In genomic region chr1:2097386-2098300, GRCh38 we compare ENCODE assay signal across 1 cellular context.
TF ChIP-seq lines count a peak whose summit lies in the region.

No MANE protein-coding gene starts in this region.

TF ChIP-seq in K562, 482 proteins besides CTCF, POLR2A, EP300 and RAD21:
- TF ChIP-seq ZNF280A (IDR thresholded peaks at IDR 0.05; ENCODE audit: low read depth, partially characterized antibody) = peak; percentile 39
- TF ChIP-seq CBX2 (IDR thresholded peaks at IDR 0.05; ENCODE audit: insufficient read depth, low read length, poor library complexity, severe bottlenecking) = no peak
- no peak for TF ChIP-seq SNIP1 (IDR thresholded peaks at IDR 0.05; ENCODE audit: low read depth)
- TF ChIP-seq CBX5 (IDR thresholded peaks at IDR 0.05; ENCODE audit: borderline replicate concordance, low read depth) = peak; percentile 67; the same call in 1 of the 2 replicates
- TF ChIP-seq, protein P1, sequence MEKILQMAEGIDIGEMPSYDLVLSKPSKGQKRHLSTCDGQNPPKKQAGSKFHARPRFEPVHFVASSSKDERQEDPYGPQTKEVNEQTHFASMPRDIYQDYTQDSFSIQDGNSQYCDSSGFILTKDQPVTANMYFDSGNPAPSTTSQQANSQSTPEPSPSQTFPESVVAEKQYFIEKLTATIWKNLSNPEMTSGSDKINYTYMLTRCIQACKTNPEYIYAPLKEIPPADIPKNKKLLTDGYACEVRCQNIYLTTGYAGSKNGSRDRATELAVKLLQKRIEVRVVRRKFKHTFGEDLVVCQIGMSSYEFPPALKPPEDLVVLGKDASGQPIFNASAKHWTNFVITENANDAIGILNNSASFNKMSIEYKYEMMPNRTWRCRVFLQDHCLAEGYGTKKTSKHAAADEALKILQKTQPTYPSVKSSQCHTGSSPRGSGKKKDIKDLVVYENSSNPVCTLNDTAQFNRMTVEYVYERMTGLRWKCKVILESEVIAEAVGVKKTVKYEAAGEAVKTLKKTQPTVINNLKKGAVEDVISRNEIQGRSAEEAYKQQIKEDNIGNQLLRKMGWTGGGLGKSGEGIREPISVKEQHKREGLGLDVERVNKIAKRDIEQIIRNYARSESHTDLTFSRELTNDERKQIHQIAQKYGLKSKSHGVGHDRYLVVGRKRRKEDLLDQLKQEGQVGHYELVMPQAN (IDR thresholded peaks at IDR 0.05; ENCODE audit: borderline replicate concordance) = no peak
- TF ChIP-seq FOXA3 (CRISPR knock-in tag; conservative IDR thresholded peaks at IDR 0.05 in 1 of 2, IDR thresholded peaks at IDR 0.05 in 1 of 2) = no peak
- no peak for TF ChIP-seq ZNF232 (CRISPR knock-in tag; IDR thresholded peaks at IDR 0.05)
- no peak for TF ChIP-seq MBD1 (CRISPR knock-in tag; IDR thresholded peaks at IDR 0.05)
- no peak for TF ChIP-seq RAD51 (IDR thresholded peaks at IDR 0.05; ENCODE audit: borderline replicate concordance, low read depth)
- TF ChIP-seq MXI1 (IDR thresholded peaks at IDR 0.05; ENCODE audit: low read depth, low read length) = no peak
- TF ChIP-seq, protein P2, sequence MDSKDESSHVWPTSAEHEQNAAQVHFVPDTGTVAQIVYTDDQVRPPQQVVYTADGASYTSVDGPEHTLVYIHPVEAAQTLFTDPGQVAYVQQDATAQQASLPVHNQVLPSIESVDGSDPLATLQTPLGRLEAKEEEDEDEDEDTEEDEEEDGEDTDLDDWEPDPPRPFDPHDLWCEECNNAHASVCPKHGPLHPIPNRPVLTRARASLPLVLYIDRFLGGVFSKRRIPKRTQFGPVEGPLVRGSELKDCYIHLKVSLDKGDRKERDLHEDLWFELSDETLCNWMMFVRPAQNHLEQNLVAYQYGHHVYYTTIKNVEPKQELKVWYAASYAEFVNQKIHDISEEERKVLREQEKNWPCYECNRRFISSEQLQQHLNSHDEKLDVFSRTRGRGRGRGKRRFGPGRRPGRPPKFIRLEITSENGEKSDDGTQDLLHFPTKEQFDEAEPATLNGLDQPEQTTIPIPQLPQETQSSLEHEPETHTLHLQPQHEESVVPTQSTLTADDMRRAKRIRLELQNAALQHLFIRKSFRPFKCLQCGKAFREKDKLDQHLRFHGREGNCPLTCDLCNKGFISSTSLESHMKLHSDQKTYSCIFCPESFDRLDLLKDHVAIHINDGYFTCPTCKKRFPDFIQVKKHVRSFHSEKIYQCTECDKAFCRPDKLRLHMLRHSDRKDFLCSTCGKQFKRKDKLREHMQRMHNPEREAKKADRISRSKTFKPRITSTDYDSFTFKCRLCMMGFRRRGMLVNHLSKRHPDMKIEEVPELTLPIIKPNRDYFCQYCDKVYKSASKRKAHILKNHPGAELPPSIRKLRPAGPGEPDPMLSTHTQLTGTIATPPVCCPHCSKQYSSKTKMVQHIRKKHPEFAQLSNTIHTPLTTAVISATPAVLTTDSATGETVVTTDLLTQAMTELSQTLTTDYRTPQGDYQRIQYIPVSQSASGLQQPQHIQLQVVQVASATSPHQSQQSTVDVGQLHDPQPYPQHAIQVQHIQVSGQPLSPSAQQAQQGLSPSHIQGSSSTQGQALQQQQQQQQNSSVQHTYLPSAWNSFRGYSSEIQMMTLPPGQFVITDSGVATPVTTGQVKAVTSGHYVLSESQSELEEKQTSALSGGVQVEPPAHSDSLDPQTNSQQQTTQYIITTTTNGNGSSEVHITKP (IDR thresholded peaks at IDR 0.05; ENCODE audit: partially characterized antibody) = no peak
- TF ChIP-seq UBTF (IDR thresholded peaks at IDR 0.05; ENCODE audit: borderline replicate concordance in 1 of 2, low read depth in 2 of 2, low read length in 2 of 2) = no peak
- 0 out of 2 replicates have a peak, but pooled peaks have one; percentile 52 for TF ChIP-seq TRIM28 (IDR thresholded peaks at IDR 0.05)
- no peak for TF ChIP-seq ZFP91 (CRISPR knock-in tag; IDR thresholded peaks at IDR 0.05)
- no peak for TF ChIP-seq ZNF512 (tag; IDR thresholded peaks at IDR 0.05)
TF ChIP-seq in K562: peak in this region for 3.
